ENCODE assay signal across 18 cellular contexts in the genomic region with DNA sequence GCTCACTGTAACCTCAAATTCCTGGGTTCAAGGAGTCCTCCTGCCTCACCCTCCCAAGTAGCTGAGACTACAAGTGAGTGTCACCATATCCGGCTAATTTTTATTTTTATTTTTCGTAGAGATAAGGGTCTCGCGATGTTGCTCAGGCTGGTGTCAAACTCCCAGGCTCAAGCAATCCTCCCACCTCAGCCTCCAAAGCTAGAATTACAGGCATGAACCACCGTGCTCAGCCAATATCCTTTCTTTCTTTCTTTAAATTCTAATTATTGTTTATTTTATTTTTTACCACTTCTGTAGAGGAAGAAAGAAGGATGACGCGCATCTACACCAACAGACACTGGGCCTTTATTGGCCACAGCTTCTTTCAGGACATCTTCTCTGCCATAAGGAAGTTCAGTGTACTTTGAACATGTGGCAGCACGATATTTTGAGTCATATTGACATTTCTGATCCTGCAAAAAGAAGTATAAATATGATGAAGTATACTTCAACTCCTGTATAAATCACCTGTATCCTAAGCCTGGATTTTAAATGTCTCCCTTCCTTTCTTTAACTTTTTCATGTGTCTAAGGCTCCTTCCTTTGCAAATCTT. TPM values are rescaled to one million over a fixed set of nuclear protein-coding genes. Genes with fewer than 3 reads are reported as not detected.
DNase-seq lines count a peak whose midpoint lies in the region; ATAC-seq, FAIRE-seq and TF ChIP-seq lines count a peak whose summit lies in the region.
"Had no signal": no experiment of that assay in that cellular context is flagged by ENCODE, and none has a peak within 500 bp of the region (broad histone marks: within the 10 kb centered on the region; RNA-seq: fewer than 3 reads in every experiment).

No MANE protein-coding gene starts in this region.

- H3K9me3 ChIP-seq in keratinocyte (ENCODE audit: control insufficient read depth, low read depth, low read length): no peaks in the 10 kb centered on the region
- no peaks in the 10 kb centered on the region for H3K9me3 ChIP-seq in transverse colon
- H3K9me3 ChIP-seq: MG63 had no signal

- no peak overlapping the region for H3K4me3 Mint-ChIP-seq in activated T-cell treated with anti-CD3 and anti-CD28 coated beads, Interleukin-2, amount 50 U/mL, for 72 hours

- H3K27me3 ChIP-seq in bronchial epithelial cell (ENCODE audit: control insufficient read depth, insufficient read depth, low read length) (no peaks in the 10 kb centered on the region), keratinocyte (ENCODE audit: control insufficient read depth, extremely low read depth, insufficient read depth, low read length) (no peaks in the 10 kb centered on the region), transverse colon (no peaks in the 10 kb centered on the region)
- H3K27me3 ChIP-seq: MG63 had no signal

- dilution Hi-C loops in keratinocyte (cut with MboI; ENCODE audit: extremely low pct_ligation_motif_present, low sequenced_read_pairs): no loop called here

- ATAC-seq in activated T-cell treated with anti-CD3 and anti-CD28 coated beads, Interleukin-2, amount 50 U/mL, for 72 hours (replicated peaks in 1 of 2): no peak
- ATAC-seq in HG03025 (IDR thresholded peaks at IDR 0.05; ENCODE audit: low FRiP score, unreplicated experiment): no peak
- ATAC-seq: Panc1 had no signal

- H3K27ac ChIP-seq in keratinocyte (ENCODE audit: control insufficient read depth, insufficient read depth, low read length) (no peak overlapping the region), transverse colon (peak overlapping the region; percentile 65 to 83 (median 79))

- no peak overlapping the region for H3K9ac ChIP-seq in keratinocyte (ENCODE audit: control insufficient read depth, extremely low read depth, insufficient read depth, low read length)

- no peaks in the 10 kb centered on the region for H4K20me1 ChIP-seq in keratinocyte (ENCODE audit: control insufficient read depth, extremely low read depth, insufficient read depth, low read length)

- no peaks in the 10 kb centered on the region for H3K79me2 ChIP-seq in keratinocyte (ENCODE audit: control insufficient read depth, insufficient read depth, low read length)

- intact Hi-C loops in transverse colon (cut with DNase I; ENCODE audit: low total_unique reads): no loop called here

- H3K4me2 ChIP-seq in keratinocyte (ENCODE audit: control insufficient read depth, extremely low read depth, insufficient read depth, low read depth, low read length): no peak overlapping the region

- FAIRE-seq in bronchial epithelial cell (lab: Jason Lieb, UNC): no peak
- FAIRE-seq in keratinocyte (lab: Jason Lieb, UNC): peak; percentile 56

- TF ChIP-seq CTCF in bronchial epithelial cell (IDR thresholded peaks at IDR 0.05; ENCODE audit: insufficient read depth, low read length, severe bottlenecking) (no peak), keratinocyte (optimal IDR thresholded peaks at IDR 0.05 in 1 of 3, IDR thresholded peaks at IDR 0.05 in 1 of 3, conservative IDR thresholded peaks at IDR 0.05 in 1 of 3; ENCODE audit: extremely low read depth in 1 of 3, insufficient read depth in 2 of 3, low read length in 3 of 3) (no peak), transverse colon (IDR thresholded peaks at IDR 0.05) (no peak)

- peaks cover 12% of the 10 kb centered on the region for H3K4me1 ChIP-seq in keratinocyte (ENCODE audit: control insufficient read depth, extremely low read depth, insufficient read depth, low read length)
- peaks cover 0 to 41% (median 16%) of the 10 kb centered on the region in 4 donors for H3K4me1 ChIP-seq in transverse colon

- H3K27ac Mint-ChIP-seq in activated T-cell treated with anti-CD3 and anti-CD28 coated beads, Interleukin-2, amount 50 U/mL, for 72 hours: peak overlapping the region; percentile 59

- peaks cover 6% of the 10 kb centered on the region in 2 donors for H3K36me3 Mint-ChIP-seq in activated T-cell treated with anti-CD3 and anti-CD28 coated beads, Interleukin-2, amount 50 U/mL, for 72 hours (ENCODE audit: insufficient read depth in 2 of 2)

- WGBS in transverse colon (ENCODE audit: low coverage in 1 of 2), 2 donors: 65 to 66% methylated on average over 8 of the region's 8 CpGs

- no peaks in the 10 kb centered on the region for H3K9me1 ChIP-seq in keratinocyte (ENCODE audit: control insufficient read depth, extremely low read depth, insufficient read depth, low read length)

- TF ChIP-seq POLR2A in transverse colon (IDR thresholded peaks at IDR 0.05): no peak

- DNase-seq in activated T-cell treated with anti-CD3 and anti-CD28 coated beads, Interleukin-2, amount 50 U/mL, for 72 hours: no peak
- no peak for DNase-seq in activated T-cell treated with anti-CD3 and anti-CD28 coated beads, Interleukin-2, amount 50 U/mL, for 1 hour
- DNase-seq in bronchial epithelial cell (ENCODE audit: low read depth) (peak; percentile 89), keratinocyte (ENCODE audit: low read depth, low spot score) (no peak), transverse colon (no peak), OCI-M1 (lab: John Stamatoyannopoulos, UW) (no peak), NCI-H128 (lab: John Stamatoyannopoulos, UW; ENCODE audit: unreplicated experiment) (no peak)
- DNase-seq: DMS79, MG63, NCI-H1436, NCI-H1930, NCI-H226, NCI-H510A treated with DMSO at 0.1 percent for 48 hours, NCI-H748 treated with DMSO at 0.1 percent for 48 hours had no signal

- TF ChIP-seq EP300 in transverse colon (IDR thresholded peaks at IDR 0.05; ENCODE audit: low read depth): no peak

- in situ Hi-C loops in transverse colon (cut with MboI; ENCODE audit: low pct_ligation_motif_present in 1 of 4, low pct_unique_long_range_greater_than_20kb in 1 of 4, low sequenced_read_pairs in 3 of 4): no loop called here

- H3K4me1 Mint-ChIP-seq in activated T-cell treated with anti-CD3 and anti-CD28 coated beads, Interleukin-2, amount 50 U/mL, for 72 hours (ENCODE audit: low read depth): no peaks in the 10 kb centered on the region

- no peaks in the 10 kb centered on the region for H3K9me3 Mint-ChIP-seq in activated T-cell treated with anti-CD3 and anti-CD28 coated beads, Interleukin-2, amount 50 U/mL, for 72 hours

- H3K27me3 Mint-ChIP-seq in activated T-cell treated with anti-CD3 and anti-CD28 coated beads, Interleukin-2, amount 50 U/mL, for 72 hours (ENCODE audit: low read depth): no peaks in the 10 kb centered on the region

- H3K4me3 ChIP-seq in bronchial epithelial cell (ENCODE audit: low read depth, low read length): no peak overlapping the region
- no peak overlapping the region for H3K4me3 ChIP-seq in keratinocyte (ENCODE audit: control insufficient read depth in 2 of 3, extremely low read depth in 1 of 3, insufficient read depth in 2 of 3, low read depth in 1 of 3, low read length in 3 of 3)
- no peak overlapping the region for H3K4me3 ChIP-seq in transverse colon
- H3K4me3 ChIP-seq: MG63 had no signal

- H3K36me3 ChIP-seq in bronchial epithelial cell (ENCODE audit: control insufficient read depth, insufficient read depth, low read length): no peaks in the 10 kb centered on the region
- no peaks in the 10 kb centered on the region for H3K36me3 ChIP-seq in keratinocyte (ENCODE audit: control insufficient read depth in 2 of 2, extremely low read depth in 1 of 2, insufficient read depth in 2 of 2, low read length in 2 of 2)
- peaks cover 0 to 45% (median 12%) of the 10 kb centered on the region in 4 donors for H3K36me3 ChIP-seq in transverse colon
- H3K36me3 ChIP-seq: MG63 had no signal

- H2AFZ ChIP-seq in keratinocyte (ENCODE audit: control insufficient read depth, low read length): no peak overlapping the region

RNA-seq across cellular contexts. Expression of a gene that starts 15.8 kb away (rescaled TPM):
- 10 to 100 TPM; 47.1 to 70.8 TPM for total RNA-seq in activated T-cell treated with anti-CD3 and anti-CD28 coated beads, Interleukin-2, amount 50 U/mL, for 72 hours
- total RNA-seq in bronchial epithelial cell (0.53 and 5.4 TPM in 2 replicates), transverse colon (100 to 1,000 TPM; 235 to 454 (median 330) TPM)
- 1.4 to 1.8 TPM (median 1.7 TPM) in 3 replicates for polyA plus RNA-seq in keratinocyte
- polyA plus RNA-seq in keratinocyte (2011; ENCODE audit: low read depth): 0.57 TPM
- polyA plus RNA-seq in keratinocyte (2011; cell fraction: cytosol; rRNA removed): 0.75 and 1.2 TPM in 2 replicates
- polyA plus RNA-seq in keratinocyte (2011; cell fraction: nucleus; rRNA removed): 1.8 and 3.2 TPM in 2 replicates
- 0.08 and 2.4 TPM in 2 replicates for polyA plus RNA-seq in keratinocyte (2012; ENCODE audit: low replicate concordance)
- 0.30 to 0.51 TPM (median 0.30 TPM) in 3 replicates for polyA minus RNA-seq in keratinocyte
- polyA minus RNA-seq in keratinocyte (2011; cell fraction: cytosol; rRNA and poly(A)+ RNA removed): not detected
- 0.84 and 3.9 TPM in 2 replicates for polyA minus RNA-seq in keratinocyte (2011; cell fraction: nucleus; rRNA and poly(A)+ RNA removed)

RNA-seq across cellular contexts. Expression of a gene that starts 29.1 kb away (rescaled TPM):
- total RNA-seq in activated T-cell treated with anti-CD3 and anti-CD28 coated beads, Interleukin-2, amount 50 U/mL, for 72 hours: under 1 TPM in 1 of 2 donors, not detected in 1; 0.19 TPM
- total RNA-seq in bronchial epithelial cell (1.8 and 4.1 TPM in 2 replicates), transverse colon (1 to 10 TPM in 1 of 4 donors, under 1 TPM in 1, not detected in 2; 0.41 to 1.6 TPM)
- 1.4 to 3.3 TPM (median 2.4 TPM) in 3 replicates for polyA plus RNA-seq in keratinocyte
- 3.5 TPM for polyA plus RNA-seq in keratinocyte (2011; ENCODE audit: low read depth)
- 1.5 and 2.1 TPM in 2 replicates for polyA plus RNA-seq in keratinocyte (2011; cell fraction: cytosol; rRNA removed)
- polyA plus RNA-seq in keratinocyte (2011; cell fraction: nucleus; rRNA removed): 7.4 and 8.3 TPM in 2 replicates
- polyA plus RNA-seq in keratinocyte (2012; ENCODE audit: low replicate concordance): 1.4 and 1.7 TPM in 2 replicates
- 0.49 to 2.3 TPM (median 0.76 TPM) in 3 replicates for polyA minus RNA-seq in keratinocyte
- polyA minus RNA-seq in keratinocyte (2011; cell fraction: cytosol; rRNA and poly(A)+ RNA removed): 2.1 TPM
- 1.9 and 4.1 TPM in 2 replicates for polyA minus RNA-seq in keratinocyte (2011; cell fraction: nucleus; rRNA and poly(A)+ RNA removed)
- total RNA-seq: A172, H4 had no signal

RNA-seq across cellular contexts. Expression of a gene that starts 52.9 kb away (rescaled TPM):
- 10 to 100 TPM; 32.0 to 32.3 TPM for total RNA-seq in activated T-cell treated with anti-CD3 and anti-CD28 coated beads, Interleukin-2, amount 50 U/mL, for 72 hours
- total RNA-seq in bronchial epithelial cell (10.8 and 13.1 TPM in 2 replicates), transverse colon (10 to 100 TPM; 12.7 to 61.0 (median 34.7) TPM)
- polyA plus RNA-seq in keratinocyte: 14.0 to 22.2 TPM (median 19.5 TPM) in 3 replicates
- 91.1 TPM for polyA plus RNA-seq in keratinocyte (2011; ENCODE audit: low read depth)
- 10.4 and 16.8 TPM in 2 replicates for polyA plus RNA-seq in keratinocyte (2011; cell fraction: cytosol; rRNA removed)
- 21.4 and 24.2 TPM in 2 replicates for polyA plus RNA-seq in keratinocyte (2011; cell fraction: nucleus; rRNA removed)
- 13.5 and 15.5 TPM in 2 replicates for polyA plus RNA-seq in keratinocyte (2012; ENCODE audit: low replicate concordance)
- polyA minus RNA-seq in keratinocyte: 6.6 to 23.5 TPM (median 15.1 TPM) in 3 replicates
- 11.7 TPM for polyA minus RNA-seq in keratinocyte (2011; cell fraction: cytosol; rRNA and poly(A)+ RNA removed)
- 10.3 and 20.6 TPM in 2 replicates for polyA minus RNA-seq in keratinocyte (2011; cell fraction: nucleus; rRNA and poly(A)+ RNA removed)

RNA-seq across cellular contexts. Expression of a gene that starts 58.2 kb away (rescaled TPM):
- 1 to 10 TPM; 8.3 to 9.7 TPM for total RNA-seq in activated T-cell treated with anti-CD3 and anti-CD28 coated beads, Interleukin-2, amount 50 U/mL, for 72 hours
- total RNA-seq in bronchial epithelial cell (2.4 and 3.1 TPM in 2 replicates), transverse colon (10 to 100 TPM; 13.3 to 53.2 (median 35.8) TPM)
- polyA plus RNA-seq in keratinocyte: 20.0 to 71.7 TPM (median 40.5 TPM) in 3 replicates
- 53.7 TPM for polyA plus RNA-seq in keratinocyte (2011; ENCODE audit: low read depth)
- 18.6 and 19.4 TPM in 2 replicates for polyA plus RNA-seq in keratinocyte (2011; cell fraction: cytosol; rRNA removed)
- 51.5 and 71.7 TPM in 2 replicates for polyA plus RNA-seq in keratinocyte (2011; cell fraction: nucleus; rRNA removed)
- polyA plus RNA-seq in keratinocyte (2012; ENCODE audit: low replicate concordance): 11.5 and 14.0 TPM in 2 replicates
- 10.4 to 34.2 TPM (median 19.0 TPM) in 3 replicates for polyA minus RNA-seq in keratinocyte
- polyA minus RNA-seq in keratinocyte (2011; cell fraction: cytosol; rRNA and poly(A)+ RNA removed): 11.5 TPM
- polyA minus RNA-seq in keratinocyte (2011; cell fraction: nucleus; rRNA and poly(A)+ RNA removed): 8.0 and 21.4 TPM in 2 replicates
